12 cellular contexts compared by ENCODE assay signal in genomic region chr11:63609536-63609935, GRCh38. TPM values are rescaled to one million over a fixed set of nuclear protein-coding genes. Genes with fewer than 3 reads are reported as not detected.
A peak's percentile ranks its signal among the peaks of the same experiment; 100 is the strongest.
DNase-seq lines count a peak whose midpoint lies in the region.
"Had no signal": no experiment of that assay in that cellular context is flagged by ENCODE, and none has a peak within 500 bp of the region (broad histone marks: within the 10 kb centered on the region; RNA-seq: fewer than 3 reads in every experiment).

No MANE protein-coding gene starts in this region.

- H3K36me3 ChIP-seq in HUES6 (ENCODE audit: control insufficient read depth, insufficient read depth, low read length) (peaks cover 7% of the 10 kb centered on the region; the same call in 1 of the 2 replicates), skeletal muscle satellite cell (ENCODE audit: insufficient read depth, low read length) (no peaks in the 10 kb centered on the region)

- H3K4me2 ChIP-seq in skeletal muscle satellite cell (ENCODE audit: low read length): peak overlapping the region; percentile 29

- H3K27me3 ChIP-seq in HUES6 (ENCODE audit: control insufficient read depth, insufficient read depth, low read length): peaks cover 13% of the 10 kb centered on the region; the same call in 1 of the 2 replicates
- no peaks in the 10 kb centered on the region for H3K27me3 ChIP-seq in skeletal muscle satellite cell (ENCODE audit: control insufficient read depth, insufficient read depth, low read length)

- H3K27ac ChIP-seq in HUES6 (ENCODE audit: low read depth, low read length): peak overlapping the region; percentile 22; the same call in 1 of the 2 replicates

- no peak overlapping the region for H3K4me3 ChIP-seq in HUES6 (ENCODE audit: low read depth, low read length)
- peak overlapping the region; percentile 22 for H3K4me3 ChIP-seq in skeletal muscle satellite cell (ENCODE audit: low read length)

- DNase-seq in astrocyte of the hippocampus (ENCODE audit: low read depth, low spot score) (peak; percentile 20), kidney tubule cell (ENCODE audit: low spot score) (peak; percentile 36), mesenteric fat pad (ENCODE audit: low spot score) (no peak), SIG-M5 treated with dmso at 0.1 percent for 504 hours (lab: John Stamatoyannopoulos, UW; ENCODE audit: unreplicated experiment) (no peak)
- DNase-seq in activated effector memory CD4-positive, alpha-beta T cell treated with anti-CD3 and anti-CD28 coated beads, Interleukin-2, amount 50 U/mL, for 16 hours: no peak
- no peak for DNase-seq in stimulated activated naive CD4-positive, alpha-beta T cell (lab: John Stamatoyannopoulos, UW)
- DNase-seq: activated CD4-positive, alpha-beta T cell treated with anti-CD3 and anti-CD28 coated beads for 1 hour; foreskin fibroblast; naive B cell; stimulated activated CD4-positive, alpha-beta T cell treated with anti-CD3 and anti-CD28 coated beads, Interleukin-4, amount 100 ng/mL, for 4 hours had no signal

- H3K9ac ChIP-seq in HUES6 (ENCODE audit: low read length) (peak overlapping the region; percentile 10), skeletal muscle satellite cell (ENCODE audit: low read depth, low read length) (peak overlapping the region; percentile 67)

- peaks cover 43% of the 10 kb centered on the region for H3K4me1 ChIP-seq in HUES6 (ENCODE audit: control insufficient read depth, insufficient read depth, low read length)
- peaks cover 49% of the 10 kb centered on the region for H3K4me1 ChIP-seq in skeletal muscle satellite cell (ENCODE audit: control insufficient read depth, insufficient read depth, low read length)

- H3K9me3 ChIP-seq in HUES6 (ENCODE audit: control insufficient read depth, insufficient read depth, low read depth, low read length): no peaks in the 10 kb centered on the region
- H3K9me3 ChIP-seq in skeletal muscle satellite cell (replicated peaks; ENCODE audit: low read length): no peaks in the 10 kb centered on the region

RNA-seq across cellular contexts. Expression of gene PLAAT3, which starts 4.7 kb away (rescaled TPM):
- total RNA-seq in skeletal muscle satellite cell (2012; rRNA removed): 10.3 and 11.7 TPM in 2 replicates
- total RNA-seq in mesenteric fat pad: 399 TPM

RNA-seq across cellular contexts. Expression of gene PLAAT2, which starts 46.4 kb away (rescaled TPM):
- not detected in 2 replicates for total RNA-seq in skeletal muscle satellite cell (2012; rRNA removed)
- total RNA-seq in mesenteric fat pad: 0.64 TPM

Comparison
In these comparisons a context has a peak if more than half of its experiments do, and no peak if none do; other contexts are left out.
1. DNase-seq: peak in astrocyte of the hippocampus (single experiment) and kidney tubule cell (single experiment); none in mesenteric fat pad (single experiment), SIG-M5 treated with dmso at 0.1 percent for 504 hours (single experiment), activated effector memory CD4-positive, alpha-beta T cell treated with anti-CD3 and anti-CD28 coated beads, Interleukin-2, amount 50 U/mL, for 16 hours (single experiment) and stimulated activated naive CD4-positive, alpha-beta T cell (0 of 6).